Comparison of ENCODE assay signal across 1 cellular context in the genomic region with DNA sequence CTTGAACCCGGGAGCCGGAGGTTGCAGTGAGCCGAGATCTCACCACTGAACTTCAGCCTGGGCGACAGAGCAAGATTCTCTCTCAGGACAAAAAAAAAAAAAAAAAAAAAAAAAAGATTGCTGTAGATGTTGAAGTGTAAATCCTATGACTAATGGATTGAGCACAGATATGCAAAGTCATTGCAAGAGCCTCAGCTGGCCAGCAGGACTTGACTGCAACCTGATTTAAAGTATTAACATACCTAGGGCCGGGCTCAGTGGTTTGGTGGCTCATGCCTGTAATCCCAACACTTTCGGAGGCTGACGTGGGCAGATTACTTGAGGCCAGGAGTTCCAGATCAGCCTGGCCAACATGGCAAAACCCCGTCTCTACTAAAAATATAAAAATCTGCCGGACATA.
TF ChIP-seq lines count a peak whose summit lies in the region.

No MANE protein-coding gene starts in this region.

TF ChIP-seq in K562, 482 proteins besides CTCF, POLR2A, EP300 and RAD21 (continued from another document and continues in another):
- TF ChIP-seq RNF2 (IDR thresholded peaks at IDR 0.05) (no peak), HDAC8 (tag; IDR thresholded peaks at IDR 0.05) (no peak), E2F5 (CRISPR knock-in tag; IDR thresholded peaks at IDR 0.05) (no peak), RBM39 (optimal IDR thresholded peaks at IDR 0.05; ENCODE audit: low read depth, low read length) (no peak), NR2C1 (IDR thresholded peaks at IDR 0.05) (no peak), NR2C1 (tag; IDR thresholded peaks at IDR 0.05) (no peak), FOSL1 (tag; conservative IDR thresholded peaks at IDR 0.05) (peak; percentile 76), ZNF274 (IDR thresholded peaks at IDR 0.05; ENCODE audit: borderline replicate concordance, low read depth, low read length) (no peak), MCM3 (IDR thresholded peaks at IDR 0.05) (no peak), NR0B1 (IDR thresholded peaks at IDR 0.05; ENCODE audit: partially characterized antibody) (no peak), ELF2 (CRISPR knock-in tag; IDR thresholded peaks at IDR 0.05) (no peak), CEBPZ (IDR thresholded peaks at IDR 0.05; ENCODE audit: borderline replicate concordance, low read depth, low read length) (no peak), GABPA (tag; conservative IDR thresholded peaks at IDR 0.05; ENCODE audit: low read depth) (no peak), ETV5 (CRISPR knock-in tag; IDR thresholded peaks at IDR 0.05; ENCODE audit: low read depth) (no peak), SRSF3 (IDR thresholded peaks at IDR 0.05; ENCODE audit: insufficient read depth, low read length) (no peak), HEY1 (CRISPR knock-in tag; IDR thresholded peaks at IDR 0.05; ENCODE audit: borderline replicate concordance) (no peak), ZNF57 (CRISPR knock-in tag; IDR thresholded peaks at IDR 0.05) (no peak), BCOR (IDR thresholded peaks at IDR 0.05) (no peak), ZNF197 (CRISPR knock-in tag; IDR thresholded peaks at IDR 0.05; ENCODE audit: low read depth) (no peak), TARDBP (IDR thresholded peaks at IDR 0.05) (no peak), ZNF699 (CRISPR knock-in tag; IDR thresholded peaks at IDR 0.05; ENCODE audit: insufficient replicate concordance) (no peak), MTA2 (IDR thresholded peaks at IDR 0.05; ENCODE audit: low read depth) (no peak), ARID2 (IDR thresholded peaks at IDR 0.05) (no peak), MECOM (CRISPR knock-in tag; IDR thresholded peaks at IDR 0.05) (no peak), MAFK (IDR thresholded peaks at IDR 0.05; ENCODE audit: low read length) (peak; percentile 82), ELF4 (CRISPR knock-in tag; IDR thresholded peaks at IDR 0.05) (no peak), TCF7 (IDR thresholded peaks at IDR 0.05; ENCODE audit: borderline replicate concordance) (no peak), SRSF1 (IDR thresholded peaks at IDR 0.05; ENCODE audit: low read depth, low read length) (no peak), PTRF (tag; IDR thresholded peaks at IDR 0.05) (no peak), FOXP1 (CRISPR knock-in tag; IDR thresholded peaks at IDR 0.05) (no peak), MEF2D (tag; conservative IDR thresholded peaks at IDR 0.05; ENCODE audit: low read depth) (no peak), PTBP1 (IDR thresholded peaks at IDR 0.05; ENCODE audit: low read depth, low read length) (no peak), FOXJ2 (tag; IDR thresholded peaks at IDR 0.05) (no peak), NEUROD1 (IDR thresholded peaks at IDR 0.05; ENCODE audit: borderline replicate concordance, low read depth, low read length, partially characterized antibody) (no peak), BRD4 (IDR thresholded peaks at IDR 0.05) (no peak), LEF1 (IDR thresholded peaks at IDR 0.05) (no peak), ZNF175 (CRISPR knock-in tag; IDR thresholded peaks at IDR 0.05; ENCODE audit: low read depth) (no peak), ZNF217 (CRISPR knock-in tag; IDR thresholded peaks at IDR 0.05) (no peak), ZNF592 (IDR thresholded peaks at IDR 0.05) (no peak), RFX7 (CRISPR knock-in tag; IDR thresholded peaks at IDR 0.05) (no peak), HDAC6 (IDR thresholded peaks at IDR 0.05; ENCODE audit: low read depth, low read length) (no peak), SMAD4 (CRISPR knock-in tag; conservative IDR thresholded peaks at IDR 0.05) (no peak), WHSC1 (IDR thresholded peaks at IDR 0.05; ENCODE audit: low read length) (no peak)
- TF ChIP-seq, protein P1, sequence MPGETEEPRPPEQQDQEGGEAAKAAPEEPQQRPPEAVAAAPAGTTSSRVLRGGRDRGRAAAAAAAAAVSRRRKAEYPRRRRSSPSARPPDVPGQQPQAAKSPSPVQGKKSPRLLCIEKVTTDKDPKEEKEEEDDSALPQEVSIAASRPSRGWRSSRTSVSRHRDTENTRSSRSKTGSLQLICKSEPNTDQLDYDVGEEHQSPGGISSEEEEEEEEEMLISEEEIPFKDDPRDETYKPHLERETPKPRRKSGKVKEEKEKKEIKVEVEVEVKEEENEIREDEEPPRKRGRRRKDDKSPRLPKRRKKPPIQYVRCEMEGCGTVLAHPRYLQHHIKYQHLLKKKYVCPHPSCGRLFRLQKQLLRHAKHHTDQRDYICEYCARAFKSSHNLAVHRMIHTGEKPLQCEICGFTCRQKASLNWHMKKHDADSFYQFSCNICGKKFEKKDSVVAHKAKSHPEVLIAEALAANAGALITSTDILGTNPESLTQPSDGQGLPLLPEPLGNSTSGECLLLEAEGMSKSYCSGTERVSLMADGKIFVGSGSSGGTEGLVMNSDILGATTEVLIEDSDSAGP (CRISPR knock-in tag; IDR thresholded peaks at IDR 0.05), result no peak
- TF ChIP-seq, protein P2, sequence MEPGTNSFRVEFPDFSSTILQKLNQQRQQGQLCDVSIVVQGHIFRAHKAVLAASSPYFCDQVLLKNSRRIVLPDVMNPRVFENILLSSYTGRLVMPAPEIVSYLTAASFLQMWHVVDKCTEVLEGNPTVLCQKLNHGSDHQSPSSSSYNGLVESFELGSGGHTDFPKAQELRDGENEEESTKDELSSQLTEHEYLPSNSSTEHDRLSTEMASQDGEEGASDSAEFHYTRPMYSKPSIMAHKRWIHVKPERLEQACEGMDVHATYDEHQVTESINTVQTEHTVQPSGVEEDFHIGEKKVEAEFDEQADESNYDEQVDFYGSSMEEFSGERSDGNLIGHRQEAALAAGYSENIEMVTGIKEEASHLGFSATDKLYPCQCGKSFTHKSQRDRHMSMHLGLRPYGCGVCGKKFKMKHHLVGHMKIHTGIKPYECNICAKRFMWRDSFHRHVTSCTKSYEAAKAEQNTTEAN (CRISPR knock-in tag; IDR thresholded peaks at IDR 0.05), result no peak
- TF ChIP-seq, protein P3, sequence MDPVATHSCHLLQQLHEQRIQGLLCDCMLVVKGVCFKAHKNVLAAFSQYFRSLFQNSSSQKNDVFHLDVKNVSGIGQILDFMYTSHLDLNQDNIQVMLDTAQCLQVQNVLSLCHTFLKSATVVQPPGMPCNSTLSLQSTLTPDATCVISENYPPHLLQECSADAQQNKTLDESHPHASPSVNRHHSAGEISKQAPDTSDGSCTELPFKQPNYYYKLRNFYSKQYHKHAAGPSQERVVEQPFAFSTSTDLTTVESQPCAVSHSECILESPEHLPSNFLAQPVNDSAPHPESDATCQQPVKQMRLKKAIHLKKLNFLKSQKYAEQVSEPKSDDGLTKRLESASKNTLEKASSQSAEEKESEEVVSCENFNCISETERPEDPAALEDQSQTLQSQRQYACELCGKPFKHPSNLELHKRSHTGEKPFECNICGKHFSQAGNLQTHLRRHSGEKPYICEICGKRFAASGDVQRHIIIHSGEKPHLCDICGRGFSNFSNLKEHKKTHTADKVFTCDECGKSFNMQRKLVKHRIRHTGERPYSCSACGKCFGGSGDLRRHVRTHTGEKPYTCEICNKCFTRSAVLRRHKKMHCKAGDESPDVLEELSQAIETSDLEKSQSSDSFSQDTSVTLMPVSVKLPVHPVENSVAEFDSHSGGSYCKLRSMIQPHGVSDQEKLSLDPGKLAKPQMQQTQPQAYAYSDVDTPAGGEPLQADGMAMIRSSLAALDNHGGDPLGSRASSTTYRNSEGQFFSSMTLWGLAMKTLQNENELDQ (CRISPR knock-in tag; IDR thresholded peaks at IDR 0.05; ENCODE audit: borderline replicate concordance), result no peak
- TF ChIP-seq, protein P4, sequence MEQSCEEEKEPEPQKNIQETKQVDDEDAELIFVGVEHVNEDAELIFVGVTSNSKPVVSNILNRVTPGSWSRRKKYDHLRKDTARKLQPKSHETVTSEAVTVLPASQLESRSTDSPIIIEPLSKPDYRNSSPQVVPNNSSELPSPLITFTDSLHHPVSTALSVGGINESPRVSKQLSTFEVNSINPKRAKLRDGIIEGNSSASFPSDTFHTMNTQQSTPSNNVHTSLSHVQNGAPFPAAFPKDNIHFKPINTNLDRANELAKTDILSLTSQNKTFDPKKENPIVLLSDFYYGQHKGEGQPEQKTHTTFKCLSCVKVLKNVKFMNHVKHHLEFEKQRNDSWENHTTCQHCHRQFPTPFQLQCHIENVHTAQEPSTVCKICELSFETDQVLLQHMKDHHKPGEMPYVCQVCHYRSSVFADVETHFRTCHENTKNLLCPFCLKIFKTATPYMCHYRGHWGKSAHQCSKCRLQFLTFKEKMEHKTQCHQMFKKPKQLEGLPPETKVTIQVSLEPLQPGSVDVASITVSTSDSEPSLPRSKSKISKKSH (CRISPR knock-in tag; IDR thresholded peaks at IDR 0.05), result no peak
- TF ChIP-seq, protein P5, sequence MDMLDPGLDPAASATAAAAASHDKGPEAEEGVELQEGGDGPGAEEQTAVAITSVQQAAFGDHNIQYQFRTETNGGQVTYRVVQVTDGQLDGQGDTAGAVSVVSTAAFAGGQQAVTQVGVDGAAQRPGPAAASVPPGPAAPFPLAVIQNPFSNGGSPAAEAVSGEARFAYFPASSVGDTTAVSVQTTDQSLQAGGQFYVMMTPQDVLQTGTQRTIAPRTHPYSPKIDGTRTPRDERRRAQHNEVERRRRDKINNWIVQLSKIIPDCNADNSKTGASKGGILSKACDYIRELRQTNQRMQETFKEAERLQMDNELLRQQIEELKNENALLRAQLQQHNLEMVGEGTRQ (CRISPR knock-in tag; IDR thresholded peaks at IDR 0.05), result no peak
